In the genomic region with DNA sequence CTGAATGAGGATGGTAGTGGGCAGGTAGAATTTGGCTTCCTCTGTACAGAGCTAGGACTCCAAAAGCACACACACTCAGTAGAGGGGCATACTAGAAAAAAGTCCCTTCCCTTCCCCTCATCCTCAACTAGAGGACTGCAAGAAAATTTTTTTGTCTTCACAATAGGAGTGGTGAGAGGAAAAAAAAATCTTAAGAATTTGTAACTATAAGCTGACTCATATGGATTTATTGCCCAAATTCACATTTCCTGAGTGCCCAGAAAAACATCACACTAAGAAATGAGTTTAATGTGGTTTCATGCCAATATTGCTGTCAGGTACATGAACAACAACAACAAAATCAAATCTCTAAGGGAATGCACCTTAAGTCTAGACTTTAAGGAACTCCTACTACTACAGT, we compare ENCODE assay signal across 16 cellular contexts. TPM values are rescaled to one million over a fixed set of nuclear protein-coding genes. Genes with fewer than 3 reads are reported as not detected.
DNase-seq lines count a peak whose midpoint lies in the region; ATAC-seq and TF ChIP-seq lines count a peak whose summit lies in the region.
"Had no signal": no experiment of that assay in that cellular context is flagged by ENCODE, and none has a peak within 500 bp of the region (broad histone marks: within the 10 kb centered on the region; RNA-seq: fewer than 3 reads in every experiment).

No MANE protein-coding gene starts in this region.

- intact Hi-C loops in activated T-helper 1 cell treated with anti-CD3 and anti-CD28 coated beads, Interleukin-12 subunit alpha, Interleukin-12 subunit beta, Interleukin-2, Interleukin-4 antibody, amounts not matched to agents 30 ng/mL and 10 ng/mL and 1 ng/mL, durations not matched to agents 14 hours and 24 hours and 36 hours (cut with micrococcal nuclease): no loop called here
- intact Hi-C loops in tibial artery (cut with DNase I; ENCODE audit: low total_unique reads): no loop called here

- TF ChIP-seq CTCF in tibial artery (IDR thresholded peaks at IDR 0.05): no peak

- no peak overlapping the region for H3K4me3 ChIP-seq in tibial artery

- no peaks in the 10 kb centered on the region for H3K27me3 ChIP-seq in tibial artery

- no peaks in the 10 kb centered on the region for H3K27me3 Mint-ChIP-seq in activated naive CD8-positive, alpha-beta T cell
- H3K27me3 Mint-ChIP-seq in activated naive CD8-positive, alpha-beta T cell treated with anti-CD3 and anti-CD28 coated beads for 36 hours: no peaks in the 10 kb centered on the region
- no peaks in the 10 kb centered on the region for H3K27me3 Mint-ChIP-seq in activated T-helper 1 cell treated with anti-CD3 and anti-CD28 coated beads, Interleukin-12 subunit alpha, Interleukin-12 subunit beta, Interleukin-2, Interleukin-4 antibody, amounts not matched to agents 30 ng/mL and 10 ng/mL and 1 ng/mL, durations not matched to agents 14 hours and 24 hours and 36 hours (ENCODE audit: insufficient read depth)
- no peaks in the 10 kb centered on the region for H3K27me3 Mint-ChIP-seq in stimulated activated naive CD8-positive, alpha-beta T cell treated with anti-CD3 and anti-CD28 coated beads, Interleukin-15, amount 100 ng/mL, for 72 hours
- H3K27me3 Mint-ChIP-seq: activated naive CD4-positive, alpha-beta T cell treated with anti-CD3 and anti-CD28 coated beads, Interleukin-2, amount 50 U/mL, for 24 hours; T-cell had no signal

- no peak for DNase-seq in activated naive CD8-positive, alpha-beta T cell treated with anti-CD3 and anti-CD28 coated beads for 36 hours
- no peak for DNase-seq in activated T-helper 1 cell treated with anti-CD3 and anti-CD28 coated beads, Interleukin-12 subunit alpha, Interleukin-12 subunit beta, Interleukin-2, Interleukin-4 antibody, amounts not matched to agents 30 ng/mL and 10 ng/mL and 1 ng/mL, durations not matched to agents 14 hours and 24 hours and 36 hours (ENCODE audit: low spot score)
- DNase-seq in fibroblast of gingiva (ENCODE audit: low read depth) (peak; percentile 3), NCI-H146 (lab: John Stamatoyannopoulos, UW) (no peak), tibial artery (no peak)
- no peak for DNase-seq in stimulated activated naive CD8-positive, alpha-beta T cell treated with anti-CD3 and anti-CD28 coated beads, Interleukin-15, amount 100 ng/mL, for 72 hours
- DNase-seq: erythroblast, GDM1, hypothalamus, NCI-H1930, NCI-H526, T-cell had no signal

- peaks cover 35% of the 10 kb centered on the region for H3K36me3 Mint-ChIP-seq in activated naive CD8-positive, alpha-beta T cell
- peaks cover 28% of the 10 kb centered on the region for H3K36me3 Mint-ChIP-seq in activated naive CD8-positive, alpha-beta T cell treated with anti-CD3 and anti-CD28 coated beads for 36 hours
- peaks cover 38% of the 10 kb centered on the region for H3K36me3 Mint-ChIP-seq in activated T-helper 1 cell treated with anti-CD3 and anti-CD28 coated beads, Interleukin-12 subunit alpha, Interleukin-12 subunit beta, Interleukin-2, Interleukin-4 antibody, amounts not matched to agents 30 ng/mL and 10 ng/mL and 1 ng/mL, durations not matched to agents 14 hours and 24 hours and 36 hours (ENCODE audit: low read depth)

- no peaks in the 10 kb centered on the region for H3K9me3 ChIP-seq in tibial artery

- H3K9me3 Mint-ChIP-seq in activated naive CD8-positive, alpha-beta T cell (ENCODE audit: low read depth): no peaks in the 10 kb centered on the region
- peaks cover 2% of the 10 kb centered on the region for H3K9me3 Mint-ChIP-seq in activated naive CD8-positive, alpha-beta T cell treated with anti-CD3 and anti-CD28 coated beads for 36 hours
- no peaks in the 10 kb centered on the region for H3K9me3 Mint-ChIP-seq in activated T-helper 1 cell treated with anti-CD3 and anti-CD28 coated beads, Interleukin-12 subunit alpha, Interleukin-12 subunit beta, Interleukin-2, Interleukin-4 antibody, amounts not matched to agents 30 ng/mL and 10 ng/mL and 1 ng/mL, durations not matched to agents 14 hours and 24 hours and 36 hours
- H3K9me3 Mint-ChIP-seq in stimulated activated naive CD8-positive, alpha-beta T cell treated with anti-CD3 and anti-CD28 coated beads, Interleukin-15, amount 100 ng/mL, for 72 hours: no peaks in the 10 kb centered on the region
- H3K9me3 Mint-ChIP-seq: activated naive CD4-positive, alpha-beta T cell treated with anti-CD3 and anti-CD28 coated beads, Interleukin-2, amount 50 U/mL, for 24 hours; T-cell had no signal

- H3K27ac ChIP-seq in tibial artery: no peak overlapping the region

- peaks cover 22% of the 10 kb centered on the region for H3K4me1 Mint-ChIP-seq in activated naive CD8-positive, alpha-beta T cell (ENCODE audit: low read depth)
- H3K4me1 Mint-ChIP-seq in activated naive CD8-positive, alpha-beta T cell treated with anti-CD3 and anti-CD28 coated beads for 36 hours: peaks cover 9% of the 10 kb centered on the region
- peaks cover 18% of the 10 kb centered on the region for H3K4me1 Mint-ChIP-seq in activated T-helper 1 cell treated with anti-CD3 and anti-CD28 coated beads, Interleukin-12 subunit alpha, Interleukin-12 subunit beta, Interleukin-2, Interleukin-4 antibody, amounts not matched to agents 30 ng/mL and 10 ng/mL and 1 ng/mL, durations not matched to agents 14 hours and 24 hours and 36 hours (ENCODE audit: low read depth)
- H3K4me1 Mint-ChIP-seq in stimulated activated naive CD8-positive, alpha-beta T cell treated with anti-CD3 and anti-CD28 coated beads, Interleukin-15, amount 100 ng/mL, for 72 hours: peaks cover 20% of the 10 kb centered on the region
- H3K4me1 Mint-ChIP-seq: WTC11 had no signal

- peaks cover 4 to 27% (median 22%) of the 10 kb centered on the region in 3 donors for H3K36me3 ChIP-seq in tibial artery

- peaks cover 0 to 16% (median 1%) of the 10 kb centered on the region in 4 donors for H3K4me1 ChIP-seq in tibial artery

- H3K4me3 Mint-ChIP-seq in activated naive CD8-positive, alpha-beta T cell: no peak overlapping the region
- no peak overlapping the region for H3K4me3 Mint-ChIP-seq in activated naive CD8-positive, alpha-beta T cell treated with anti-CD3 and anti-CD28 coated beads for 36 hours
- H3K4me3 Mint-ChIP-seq in activated T-helper 1 cell treated with anti-CD3 and anti-CD28 coated beads, Interleukin-12 subunit alpha, Interleukin-12 subunit beta, Interleukin-2, Interleukin-4 antibody, amounts not matched to agents 30 ng/mL and 10 ng/mL and 1 ng/mL, durations not matched to agents 14 hours and 24 hours and 36 hours: no peak overlapping the region
- H3K4me3 Mint-ChIP-seq in stimulated activated naive CD8-positive, alpha-beta T cell treated with anti-CD3 and anti-CD28 coated beads, Interleukin-15, amount 100 ng/mL, for 72 hours: no peak overlapping the region
- H3K4me3 Mint-ChIP-seq: activated naive CD4-positive, alpha-beta T cell treated with anti-CD3 and anti-CD28 coated beads, Interleukin-2, amount 50 U/mL, for 24 hours; T-cell; WTC11 had no signal

- ATAC-seq in stimulated activated naive CD8-positive, alpha-beta T cell treated with anti-CD3 and anti-CD28 coated beads, Interleukin-15, amount 100 ng/mL, for 72 hours: no peak
- ATAC-seq in GM18870 (IDR thresholded peaks at IDR 0.05; ENCODE audit: unreplicated experiment): no peak
- ATAC-seq: T-cell, WTC11 had no signal

- peak overlapping the region; percentile 6 for H3K27ac Mint-ChIP-seq in activated naive CD8-positive, alpha-beta T cell
- no peak overlapping the region for H3K27ac Mint-ChIP-seq in activated naive CD8-positive, alpha-beta T cell treated with anti-CD3 and anti-CD28 coated beads for 36 hours
- H3K27ac Mint-ChIP-seq in activated T-helper 1 cell treated with anti-CD3 and anti-CD28 coated beads, Interleukin-12 subunit alpha, Interleukin-12 subunit beta, Interleukin-2, Interleukin-4 antibody, amounts not matched to agents 30 ng/mL and 10 ng/mL and 1 ng/mL, durations not matched to agents 14 hours and 24 hours and 36 hours: peak overlapping the region; percentile 36
- H3K27ac Mint-ChIP-seq in stimulated activated naive CD8-positive, alpha-beta T cell treated with anti-CD3 and anti-CD28 coated beads, Interleukin-15, amount 100 ng/mL, for 72 hours: no peak overlapping the region
- H3K27ac Mint-ChIP-seq: activated naive CD4-positive, alpha-beta T cell treated with anti-CD3 and anti-CD28 coated beads, Interleukin-2, amount 50 U/mL, for 24 hours; WTC11 had no signal

RNA-seq across cellular contexts. Expression of a gene that starts 43.7 kb away (rescaled TPM):
- 10 to 100 TPM; 18.3 to 18.8 TPM for total RNA-seq in activated naive CD8-positive, alpha-beta T cell treated with anti-CD3 and anti-CD28 coated beads for 36 hours
- total RNA-seq in activated T-helper 1 cell treated with anti-CD3 and anti-CD28 coated beads, Interleukin-12 subunit alpha, Interleukin-12 subunit beta, Interleukin-2, Interleukin-4 antibody, amounts not matched to agents 30 ng/mL and 10 ng/mL and 1 ng/mL, durations not matched to agents 14 hours and 24 hours and 36 hours: 19.2 and 22.7 TPM in 2 replicates

Comparison
In these comparisons a context has a peak if more than half of its experiments do, and no peak if none do; other contexts are left out.
1. H3K27ac Mint-ChIP-seq: peak in activated naive CD8-positive, alpha-beta T cell (single experiment) and activated T-helper 1 cell treated with anti-CD3 and anti-CD28 coated beads, Interleukin-12 subunit alpha, Interleukin-12 subunit beta, Interleukin-2, Interleukin-4 antibody, amounts not matched to agents 30 ng/mL and 10 ng/mL and 1 ng/mL, durations not matched to agents 14 hours and 24 hours and 36 hours (single experiment); none in activated naive CD8-positive, alpha-beta T cell treated with anti-CD3 and anti-CD28 coated beads for 36 hours (single experiment) and stimulated activated naive CD8-positive, alpha-beta T cell treated with anti-CD3 and anti-CD28 coated beads, Interleukin-15, amount 100 ng/mL, for 72 hours (0 of 2).